8 cellular contexts compared by ENCODE assay signal in the genomic region with DNA sequence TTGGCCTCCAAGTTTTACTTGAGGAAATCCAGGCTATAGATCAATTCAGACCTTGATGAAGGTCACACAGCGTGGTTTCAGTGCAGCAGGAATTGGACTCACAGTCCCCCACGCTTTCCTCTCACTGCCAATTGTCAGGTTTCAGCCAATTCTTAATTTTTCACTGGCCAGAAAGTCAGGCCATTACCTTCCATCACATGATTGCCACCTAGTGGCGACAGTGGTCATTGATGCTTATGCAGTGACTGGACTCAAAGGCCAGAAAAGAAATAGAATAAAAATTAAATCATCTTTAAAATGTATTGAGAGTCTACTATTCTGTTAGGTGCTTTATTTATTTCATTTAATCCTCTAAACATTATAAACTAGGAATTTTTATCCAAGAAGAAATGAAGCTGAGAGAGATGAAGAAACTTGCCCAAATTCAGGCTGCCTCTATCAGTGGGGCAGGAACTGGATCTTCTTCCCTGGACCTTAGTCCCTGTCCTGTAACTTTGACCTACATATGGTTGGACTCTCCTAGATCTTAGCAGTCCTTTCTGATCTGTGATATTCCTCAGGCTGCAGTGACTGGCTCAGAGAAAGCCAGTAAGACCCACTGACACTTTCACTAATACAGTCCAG.
DNase-seq lines count a peak whose midpoint lies in the region; ATAC-seq and TF ChIP-seq lines count a peak whose summit lies in the region.

No MANE protein-coding gene starts in this region.

- no peak overlapping the region for H3K4me3 ChIP-seq in AG10803 (ENCODE audit: low read length)
- H3K4me3 ChIP-seq in cardiac fibroblast (replicated peaks in 1 of 2; ENCODE audit: low read depth in 2 of 2, low read length in 2 of 2), result no peak overlapping the region

- peak; percentile 97 for TF ChIP-seq CTCF in AG10803 (conservative IDR thresholded peaks at IDR 0.05; ENCODE audit: low read length)
- peak; percentile 77 for TF ChIP-seq CTCF in WTC11 (IDR thresholded peaks at IDR 0.05)
- TF ChIP-seq CTCF in cardiac fibroblast (IDR thresholded peaks at IDR 0.05; ENCODE audit: low read depth, low read length), result peak; percentile 83

- no peak overlapping the region for H3K27ac Mint-ChIP-seq in WTC11

- ATAC-seq in GM18517 (IDR thresholded peaks at IDR 0.05; ENCODE audit: unreplicated experiment) (peak; percentile 97), HG02973 (IDR thresholded peaks at IDR 0.05; ENCODE audit: unreplicated experiment) (peak; percentile 91), WTC11 (peak; percentile 58), left lobe of liver (peak; percentile 100)

- POLR2A ChIA-PET in WTC11 (lab: Charles Lee), result no interaction called here

- H3K27me3 Mint-ChIP-seq in WTC11 (ENCODE audit: low read depth), result no peaks in the 10 kb centered on the region

- no peak overlapping the region for H3K4me3 Mint-ChIP-seq in WTC11

- peaks cover 8% of the 10 kb centered on the region for H3K9me3 Mint-ChIP-seq in WTC11

- DNase-seq in AG10803 (ENCODE audit: low read depth), result peak; percentile 61
- DNase-seq in NCI-H2029 (lab: John Stamatoyannopoulos, UW), result peak; percentile 46
- peak; percentile 85 for DNase-seq in WTC11 (ENCODE audit: low spot score)
- DNase-seq in cardiac fibroblast (ENCODE audit: low read depth in 2 of 2), result peak; percentile 75 to 77
- peak; percentile 77 for DNase-seq in left lobe of liver (ENCODE audit: low spot score)
- peak; percentile 56 to 61 for DNase-seq in stimulated activated CD4-positive, alpha-beta T cell treated with anti-CD3 and anti-CD28 coated beads, Interleukin-4, amount 100 ng/mL, for 48 hours (ENCODE audit: low read depth in 2 of 2)

- CTCF ChIA-PET in WTC11 (lab: Charles Lee), result interaction anchor here (0.9 kb wide), 1 partner anchor 36 kb away, joined by 3 read pairs; no protein-coding TSS in a partner anchor

- peaks cover 27% of the 10 kb centered on the region for H3K4me1 Mint-ChIP-seq in WTC11

- no peaks in the 10 kb centered on the region for H3K36me3 Mint-ChIP-seq in WTC11

TF ChIP-seq in WTC11, 78 proteins besides CTCF, POLR2A, EP300 and RAD21:
- TF ChIP-seq ZNF671 (CRISPR knock-in tag; IDR thresholded peaks at IDR 0.05) (no peak), FOXP1 (CRISPR knock-in tag; IDR thresholded peaks at IDR 0.05; ENCODE audit: borderline replicate concordance) (no peak)
- TF ChIP-seq, protein P1, sequence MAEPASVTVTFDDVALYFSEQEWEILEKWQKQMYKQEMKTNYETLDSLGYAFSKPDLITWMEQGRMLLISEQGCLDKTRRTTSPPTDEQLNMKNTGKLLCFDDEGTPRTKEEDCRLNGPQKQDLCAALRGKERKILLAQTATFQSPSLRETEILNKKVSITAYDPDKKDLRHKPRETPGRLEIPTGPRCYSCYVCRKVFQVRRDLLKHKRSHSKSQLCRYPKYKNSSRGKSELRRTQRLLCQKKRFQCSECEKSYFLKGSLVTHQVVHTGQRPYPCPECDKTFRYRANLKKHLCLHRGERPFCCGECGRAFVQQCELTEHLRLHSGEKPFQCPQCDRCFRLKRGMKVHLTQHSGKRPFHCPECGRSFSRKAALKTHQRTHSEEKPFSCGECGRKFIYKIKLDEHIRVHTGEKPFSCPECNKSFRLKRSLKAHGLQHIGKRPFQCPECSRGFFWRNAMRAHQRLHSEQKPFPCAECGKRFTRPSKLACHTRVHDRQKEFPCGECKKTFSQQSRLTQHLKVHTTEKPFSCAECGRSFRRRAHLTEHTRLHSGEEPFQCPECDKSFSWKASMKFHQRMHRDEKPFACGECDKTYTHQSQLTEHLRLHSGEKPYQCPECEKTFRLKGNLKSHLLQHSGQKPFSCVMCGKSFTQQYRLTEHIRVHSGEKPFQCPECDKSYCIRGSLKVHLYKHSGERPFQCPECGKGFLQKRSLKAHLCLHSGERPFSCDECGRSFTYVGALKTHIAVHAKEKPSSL (CRISPR knock-in tag; conservative IDR thresholded peaks at IDR 0.05), result no peak
